In the genomic region with DNA sequence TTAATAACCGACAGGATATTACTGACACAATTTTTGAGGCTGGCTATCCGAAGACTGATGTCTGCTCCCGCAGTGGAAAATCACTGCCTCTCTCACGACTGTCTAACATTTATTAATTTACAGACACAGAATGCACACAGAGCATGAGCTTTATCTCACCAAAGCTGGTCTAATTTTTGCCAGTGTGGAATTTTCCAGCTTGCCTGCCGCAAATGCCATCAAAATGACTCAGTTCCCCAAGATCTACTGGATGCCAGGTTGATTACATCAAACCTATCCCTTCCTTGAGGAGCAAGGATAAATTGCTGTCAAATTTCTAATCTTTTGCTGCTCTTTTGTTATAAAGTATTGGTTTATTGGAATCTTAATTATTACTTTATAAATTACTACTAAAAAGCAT, we compare ENCODE assay signal across 16 cellular contexts.
A peak's percentile ranks its signal among the peaks of the same experiment; 100 is the strongest.
DNase-seq lines count a peak whose midpoint lies in the region; ATAC-seq, FAIRE-seq and TF ChIP-seq lines count a peak whose summit lies in the region.
"Had no signal": no experiment of that assay in that cellular context is flagged by ENCODE, and none has a peak within 500 bp of the region (broad histone marks: within the 10 kb centered on the region; RNA-seq: fewer than 3 reads in every experiment).

No MANE protein-coding gene starts in this region.

- ATAC-seq in HG02938 (IDR thresholded peaks at IDR 0.05; ENCODE audit: unreplicated experiment), result no peak
- ATAC-seq: activated CD8-positive, alpha-beta T cell treated with anti-CD3 and anti-CD28 coated beads for 36 hours; stimulated activated naive CD8-positive, alpha-beta T cell treated with anti-CD3 and anti-CD28 coated beads, Interleukin-15, Interleukin-2, amounts not matched to agents 100 U/mL and 50 U/mL, for 24 hours had no signal

- no peak for TF ChIP-seq POLR2A in thyroid gland (IDR thresholded peaks at IDR 0.05)
- TF ChIP-seq POLR2A in transverse colon (IDR thresholded peaks at IDR 0.05), result no peak

- intact Hi-C loops in thyroid gland (cut with DNase I) (no loop called here), transverse colon (cut with DNase I; ENCODE audit: low total_unique reads) (no loop called here), Caco-2 (cut with micrococcal nuclease; ENCODE audit: unreplicated experiment) (no loop called here)

- WGBS in thyroid gland, 2 donors, result 83 to 88% methylated on average over 5 of the region's 5 CpGs
- WGBS in transverse colon (ENCODE audit: low coverage in 1 of 2), 2 donors, result 85 to 90% methylated on average over 5 of the region's 5 CpGs

- H3K27ac ChIP-seq in brain microvascular endothelial cell, result peak overlapping the region; percentile 73
- no peak overlapping the region for H3K27ac ChIP-seq in thyroid gland
- H3K27ac ChIP-seq in transverse colon, result no peak overlapping the region

- H3K36me3 Mint-ChIP-seq in Caco-2 (ENCODE audit: insufficient read depth, unreplicated experiment), result no peaks in the 10 kb centered on the region
- H3K36me3 Mint-ChIP-seq: mesothelial cell of epicardium had no signal

- TF ChIP-seq EP300 in transverse colon (IDR thresholded peaks at IDR 0.05; ENCODE audit: low read depth), result no peak

- TF ChIP-seq CTCF in brain microvascular endothelial cell (IDR thresholded peaks at IDR 0.05; ENCODE audit: low read depth, low read length, missing control alignments) (no peak), thyroid gland (IDR thresholded peaks at IDR 0.05) (no peak), transverse colon (IDR thresholded peaks at IDR 0.05) (no peak), Caco-2 (IDR thresholded peaks at IDR 0.05; ENCODE audit: insufficient read depth in 1 of 2, low read depth in 1 of 2, low read length in 1 of 2, severe bottlenecking in 1 of 2, unreplicated experiment in 1 of 2) (no peak)

- H3K4me1 ChIP-seq in thyroid gland (no peaks in the 10 kb centered on the region), transverse colon (no peaks in the 10 kb centered on the region), Caco-2 (peaks cover 9% of the 10 kb centered on the region; the same call in 1 of the 2 replicates)

- H3K27me3 Mint-ChIP-seq in Caco-2 (ENCODE audit: insufficient read depth, unreplicated experiment), result no peaks in the 10 kb centered on the region
- H3K27me3 Mint-ChIP-seq: activated CD8-positive, alpha-beta T cell treated with anti-CD3 and anti-CD28 coated beads for 36 hours had no signal

- no TSS peak for BruUV-seq in Caco-2 (replicated peaks; lab: Mats Ljungman, UMichigan)

- no peaks in the 10 kb centered on the region for H3K4me1 Mint-ChIP-seq in Caco-2 (ENCODE audit: low read depth, unreplicated experiment)

- H3K36me3 ChIP-seq in brain microvascular endothelial cell (replicated peaks) (no peaks in the 10 kb centered on the region), thyroid gland (no peaks in the 10 kb centered on the region), transverse colon (no peaks in the 10 kb centered on the region), Caco-2 (ENCODE audit: control insufficient read depth, insufficient read depth, low read length) (no peaks in the 10 kb centered on the region)

- no peaks in the 10 kb centered on the region for H3K27me3 ChIP-seq in brain microvascular endothelial cell (replicated peaks)
- H3K27me3 ChIP-seq in thyroid gland, result no peaks in the 10 kb centered on the region
- H3K27me3 ChIP-seq in transverse colon, result no peaks in the 10 kb centered on the region
- H3K27me3 ChIP-seq in Caco-2 (replicated peaks; ENCODE audit: control insufficient read depth, insufficient read depth, low read length), result no peaks in the 10 kb centered on the region

- CTCF ChIA-PET in Caco-2 (lab: Charles Lee), result no interaction called here

- no peak overlapping the region for H3K4me3 ChIP-seq in brain microvascular endothelial cell (ENCODE audit: low read depth, low read length)
- no peak overlapping the region for H3K4me3 ChIP-seq in thyroid gland (replicated peaks in 1 of 3)
- H3K4me3 ChIP-seq in transverse colon, result no peak overlapping the region
- H3K4me3 ChIP-seq in Caco-2 (ENCODE audit: low read depth, low read length), result no peak overlapping the region

- no peak for FAIRE-seq in HTR-8/SVneo (lab: Jason Lieb, UNC)
- FAIRE-seq: small intestine had no signal

- no peaks in the 10 kb centered on the region for H3K9me3 Mint-ChIP-seq in Caco-2 (ENCODE audit: unreplicated experiment)
- H3K9me3 Mint-ChIP-seq: mesothelial cell of epicardium had no signal

- peak; percentile 97 for DNase-seq in ACHN
- DNase-seq in HTR-8/SVneo (ENCODE audit: insufficient read length, low spot score), result peak; percentile 22
- peak; percentile 77 for DNase-seq in brain microvascular endothelial cell
- DNase-seq in kidney glomerular epithelial cell (lab: John Stamatoyannopoulos, UW), result peak; percentile 67
- DNase-seq in thyroid gland, result no peak
- no peak for DNase-seq in transverse colon
- no peak for DNase-seq in Caco-2
- DNase-seq: activated CD8-positive, alpha-beta T cell treated with anti-CD3 and anti-CD28 coated beads for 36 hours; DMS 273 treated with DMSO at 0.1 percent for 48 hours; NCI-H2081 treated with DMSO at 0.1 percent for 48 hours; occipital lobe; SIG-M5; small intestine; stimulated activated naive CD8-positive, alpha-beta T cell treated with anti-CD3 and anti-CD28 coated beads, Interleukin-15, Interleukin-2, amounts not matched to agents 100 U/mL and 50 U/mL, for 24 hours had no signal

- H3K9me3 ChIP-seq in thyroid gland (no peaks in the 10 kb centered on the region), transverse colon (no peaks in the 10 kb centered on the region), Caco-2 (no peaks in the 10 kb centered on the region)

- in situ Hi-C loops in ACHN (cut with HindIII; ENCODE audit: low pct_ligation_motif_present, low pct_unique_long_range_greater_than_20kb, low sequenced_read_pairs), result no loop called here
- in situ Hi-C loops in brain microvascular endothelial cell (cut with HindIII; ENCODE audit: low pct_ligation_motif_present, low sequenced_read_pairs), result no loop called here
- in situ Hi-C loops in transverse colon (cut with MboI; ENCODE audit: low pct_ligation_motif_present in 1 of 4, low pct_unique_long_range_greater_than_20kb in 1 of 4, low sequenced_read_pairs in 3 of 4), result no loop called here

- no peak overlapping the region for H3K4me3 Mint-ChIP-seq in Caco-2 (ENCODE audit: unreplicated experiment)
- H3K4me3 Mint-ChIP-seq: activated CD8-positive, alpha-beta T cell treated with anti-CD3 and anti-CD28 coated beads for 36 hours; mesothelial cell of epicardium had no signal

- POLR2A ChIA-PET in Caco-2 (lab: Charles Lee), result no interaction called here

- H3K27ac Mint-ChIP-seq in Caco-2 (ENCODE audit: unreplicated experiment), result no peak overlapping the region
- H3K27ac Mint-ChIP-seq: activated CD8-positive, alpha-beta T cell treated with anti-CD3 and anti-CD28 coated beads for 36 hours; mesothelial cell of epicardium had no signal

Comparison
In these comparisons a context has a peak if more than half of its experiments do, and no peak if none do; other contexts are left out.
1. DNase-seq: peak in ACHN (single experiment), HTR-8/SVneo (single experiment), brain microvascular endothelial cell (single experiment) and kidney glomerular epithelial cell (single experiment); none in thyroid gland (0 of 2), transverse colon (single experiment) and Caco-2 (0 of 2).